Comparison of ENCODE assay signal across 15 cellular contexts in the genomic region with DNA sequence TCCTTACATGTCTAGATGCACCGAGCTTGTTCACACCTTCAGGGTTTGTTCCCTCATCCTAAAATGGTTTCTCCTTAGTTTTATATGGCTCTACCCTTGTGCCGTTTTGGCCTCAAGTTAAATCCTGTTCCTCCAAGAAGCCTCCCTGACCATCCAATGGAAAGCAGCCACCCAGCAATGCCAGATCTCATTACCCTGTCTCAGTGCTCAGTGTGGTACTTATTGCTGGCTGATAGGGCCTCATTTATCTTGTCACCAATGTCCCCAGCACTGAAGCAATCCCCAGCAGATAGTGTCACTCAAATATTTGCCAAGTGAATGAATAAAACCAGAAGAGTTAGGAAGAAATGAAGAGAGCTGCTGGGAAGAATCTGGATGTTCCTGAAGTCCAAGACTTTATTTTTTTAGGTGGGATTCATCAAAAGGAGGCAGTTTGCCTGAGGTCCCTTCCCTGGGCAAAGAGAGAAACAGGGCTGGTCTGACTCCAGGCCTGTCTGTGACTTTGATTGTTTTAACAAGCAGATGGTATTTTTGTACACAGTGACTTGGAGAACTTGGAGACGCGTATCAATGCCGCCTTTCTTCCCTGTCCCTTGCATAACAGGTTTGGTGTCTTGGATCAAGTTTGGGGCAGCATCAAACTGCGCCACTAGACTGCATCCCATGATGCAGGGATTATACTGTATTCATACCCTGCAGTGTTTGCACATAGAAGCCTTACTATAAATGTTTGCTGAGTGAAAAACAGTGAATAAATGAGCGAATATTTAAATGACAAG.
"Had no signal": no experiment of that assay in that cellular context is flagged by ENCODE, and none has a peak within 500 bp of the region (broad histone marks: within the 10 kb centered on the region; RNA-seq: fewer than 3 reads in every experiment).

No MANE protein-coding gene starts in this region.

- H3K27me3 ChIP-seq: esophagus muscularis mucosa, gastrocnemius medialis, neutrophil, right lobe of liver, testis, tibial nerve, upper lobe of right lung had no signal

- H3K4me1 ChIP-seq: gastrocnemius medialis, right lobe of liver, testis, tibial nerve had no signal

- H3K27ac Mint-ChIP-seq: stimulated activated effector memory CD8-positive, alpha-beta T cell treated with anti-CD3 and anti-CD28 coated beads, Interleukin-12 subunit alpha, Interleukin-12 subunit beta, amount 100 ng/mL, for 72 hours had no signal

- H3K4me3 Mint-ChIP-seq: immature natural killer cell; naive thymus-derived CD8-positive, alpha-beta T cell; stimulated activated effector memory CD8-positive, alpha-beta T cell treated with anti-CD3 and anti-CD28 coated beads, Interleukin-12 subunit alpha, Interleukin-12 subunit beta, amount 100 ng/mL, for 72 hours had no signal

- H3K36me3 ChIP-seq: esophagus muscularis mucosa, gastrocnemius medialis, neutrophil, right lobe of liver, tibial nerve, upper lobe of right lung had no signal

- H3K4me3 ChIP-seq: esophagus muscularis mucosa, gastrocnemius medialis, mucosa of descending colon, right lobe of liver, testis, tibial nerve, upper lobe of right lung had no signal

- ATAC-seq: gastrocnemius medialis; mucosa of descending colon; naive thymus-derived CD8-positive, alpha-beta T cell; right lobe of liver; stimulated activated effector memory CD8-positive, alpha-beta T cell treated with anti-CD3 and anti-CD28 coated beads, Interleukin-12 subunit alpha, Interleukin-12 subunit beta, amount 100 ng/mL, for 72 hours; stimulated activated naive CD8-positive, alpha-beta T cell treated with anti-CD3 and anti-CD28 coated beads, Interleukin-15, Interleukin-2, amounts not matched to agents 100 U/mL and 50 U/mL, for 24 hours; upper lobe of right lung had no signal

- DNase-seq: effector memory CD4-positive, alpha-beta T cell; gastrocnemius medialis; immature natural killer cell; mucosa of descending colon; naive thymus-derived CD8-positive, alpha-beta T cell; right lobe of liver; stimulated activated CD4-positive, alpha-beta T cell treated with anti-CD3 and anti-CD28 coated beads, Interleukin-4, amount 100 ng/mL, for 1 hour; stimulated activated CD8-positive, alpha-beta memory T cell treated with anti-CD3 and anti-CD28 coated beads, Interleukin-4, amount 100 ng/mL, for 48 hours; stimulated activated naive CD8-positive, alpha-beta T cell treated with anti-CD3 and anti-CD28 coated beads, Interleukin-15, Interleukin-2, amounts not matched to agents 100 U/mL and 50 U/mL, for 24 hours; testis; upper lobe of right lung had no signal

- H3K36me3 Mint-ChIP-seq: immature natural killer cell; stimulated activated effector memory CD8-positive, alpha-beta T cell treated with anti-CD3 and anti-CD28 coated beads, Interleukin-12 subunit alpha, Interleukin-12 subunit beta, amount 100 ng/mL, for 72 hours had no signal

- H3K9me3 ChIP-seq: esophagus muscularis mucosa, gastrocnemius medialis, mucosa of descending colon, neutrophil, right lobe of liver, testis, tibial nerve, upper lobe of right lung had no signal

- H3K27ac ChIP-seq: esophagus muscularis mucosa, gastrocnemius medialis, neutrophil, right lobe of liver, testis, tibial nerve, upper lobe of right lung had no signal

- H3K27me3 Mint-ChIP-seq: naive thymus-derived CD8-positive, alpha-beta T cell had no signal
